Comparison of ENCODE assay signal across 16 cellular contexts in the genomic region with DNA sequence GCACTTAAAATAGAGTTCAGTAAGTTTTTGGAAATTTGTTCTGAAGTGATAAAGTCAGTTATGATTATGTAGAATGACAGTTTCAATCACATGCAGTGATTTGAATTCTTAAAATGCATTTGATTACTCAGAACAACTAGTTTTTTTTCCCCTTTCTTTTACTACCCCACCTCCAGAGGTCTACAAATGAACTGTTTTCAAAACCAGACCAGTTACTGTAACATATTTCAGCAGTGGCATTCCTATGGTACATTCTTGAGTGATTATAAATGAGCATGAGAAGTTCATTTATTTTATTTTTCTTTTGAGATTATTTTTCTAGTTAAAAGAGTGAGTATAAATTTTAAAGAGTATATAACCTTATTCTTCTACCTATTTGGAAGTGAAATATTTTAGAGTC.
A peak's percentile ranks its signal among the peaks of the same experiment; 100 is the strongest.
DNase-seq lines count a peak whose midpoint lies in the region; ATAC-seq, FAIRE-seq and TF ChIP-seq lines count a peak whose summit lies in the region.
"Had no signal": no experiment of that assay in that cellular context is flagged by ENCODE, and none has a peak within 500 bp of the region (broad histone marks: within the 10 kb centered on the region; RNA-seq: fewer than 3 reads in every experiment).

No MANE protein-coding gene starts in this region.

- ATAC-seq in HG03439 (IDR thresholded peaks at IDR 0.05; ENCODE audit: unreplicated experiment) (no peak), GM19023 (IDR thresholded peaks at IDR 0.05; ENCODE audit: unreplicated experiment) (no peak)

- H3K4me1 ChIP-seq in mesenchymal stem cell (ENCODE audit: control insufficient read depth, insufficient read depth, low read depth, low read length), result peaks cover 2% of the 10 kb centered on the region

- no peak overlapping the region for H2AK5ac ChIP-seq in mesenchymal stem cell (ENCODE audit: low read length, severe bottlenecking)

- H3K79me1 ChIP-seq in mesenchymal stem cell (replicated peaks; ENCODE audit: low read length, poor library complexity, severe bottlenecking), result peaks cover 8% of the 10 kb centered on the region

- no peak overlapping the region for H4K8ac ChIP-seq in mesenchymal stem cell (ENCODE audit: low read length)

- H3K4me2 ChIP-seq in mesenchymal stem cell (ENCODE audit: low read length, poor library complexity, severe bottlenecking), result no peak overlapping the region

- FAIRE-seq in GM19239 (lab: Jason Lieb, UNC), result no peak

- no peak overlapping the region for H3K14ac ChIP-seq in mesenchymal stem cell (ENCODE audit: low read length in 2 of 2)

- H3K4me3 ChIP-seq in AG10803 (ENCODE audit: low read length), result no peak overlapping the region
- H3K4me3 ChIP-seq in choroid plexus epithelial cell (ENCODE audit: low read depth, low read length), result no peak overlapping the region
- H3K4me3 ChIP-seq in mesenchymal stem cell (ENCODE audit: insufficient read depth in 1 of 2, low read depth in 1 of 2, low read length in 2 of 2), result no peak overlapping the region

- no peak overlapping the region for H2BK5ac ChIP-seq in mesenchymal stem cell (ENCODE audit: low read depth, low read length, poor library complexity, severe bottlenecking)

- H2BK15ac ChIP-seq in mesenchymal stem cell (ENCODE audit: low read depth, poor library complexity, severe bottlenecking), result no peak overlapping the region

- H3K4ac ChIP-seq in mesenchymal stem cell (ENCODE audit: low read depth in 1 of 2, low read length in 2 of 2), result no peak overlapping the region

- H3K23ac ChIP-seq in mesenchymal stem cell (ENCODE audit: low read length in 2 of 2), result no peak overlapping the region

- peak overlapping the region; percentile 23 for H3K9ac ChIP-seq in mesenchymal stem cell (ENCODE audit: low read length)

- H3K9me3 ChIP-seq in mesenchymal stem cell (ENCODE audit: control insufficient read depth, low read length), result no peaks in the 10 kb centered on the region

- no peak overlapping the region for H3K27ac ChIP-seq in mesenchymal stem cell (ENCODE audit: low read length, poor library complexity, severe bottlenecking)
- H3K27ac ChIP-seq: C4-2B, RWPE1 had no signal

- no peaks in the 10 kb centered on the region for H3K27me3 ChIP-seq in mesenchymal stem cell (ENCODE audit: control insufficient read depth in 1 of 2, insufficient read depth in 1 of 2, low read length in 2 of 2)

- peaks cover 5 to 23% of the 10 kb centered on the region in 2 experiments for H3K36me3 ChIP-seq in mesenchymal stem cell (ENCODE audit: control insufficient read depth in 1 of 2, insufficient read depth in 2 of 2, low read depth in 1 of 2, low read length in 2 of 2)

- H3K18ac ChIP-seq in mesenchymal stem cell (ENCODE audit: low read depth in 1 of 2, low read length in 2 of 2), result no peak overlapping the region

- 0 out of 2 replicates have a peak, but pooled peaks have one; percentile 5 for TF ChIP-seq CTCF in AG10803 (conservative IDR thresholded peaks at IDR 0.05; ENCODE audit: low read length)
- no peak for TF ChIP-seq CTCF in choroid plexus epithelial cell (conservative IDR thresholded peaks at IDR 0.05; ENCODE audit: low read depth, low read length)

- no peak overlapping the region for H2BK12ac ChIP-seq in mesenchymal stem cell (ENCODE audit: low read length in 2 of 2)

- no peak overlapping the region for H4K91ac ChIP-seq in mesenchymal stem cell (ENCODE audit: low read length)

- no peak overlapping the region for H2AFZ ChIP-seq in mesenchymal stem cell (ENCODE audit: low read depth, low read length)

- peak; percentile 48 for DNase-seq in AG10803 (ENCODE audit: low read depth)
- DNase-seq in LHCN-M2 (ENCODE audit: low read depth), result peak; percentile 40
- peak; percentile 68 for DNase-seq in choroid plexus epithelial cell (ENCODE audit: low read depth)
- no peak for DNase-seq in mesenchymal stem cell
- no peak for DNase-seq in NCI-H446 (lab: John Stamatoyannopoulos, UW)
- DNase-seq in GM19239 (ENCODE audit: insufficient read length, low spot score), result no peak
- DNase-seq: DMS 273 treated with DMSO at 0.1 percent for 48 hours, H7, MV-4-11, NCI-H1417 treated with DMSO at 0.1 percent for 48 hours, NCI-H1930, OCI-M1 had no signal

- H2BK120ac ChIP-seq in mesenchymal stem cell (ENCODE audit: low read depth, low read length), result no peak overlapping the region

Comparison
In these comparisons a context has a peak if more than half of its experiments do, and no peak if none do; other contexts are left out.
1. DNase-seq: peak in AG10803 (single experiment), LHCN-M2 (single experiment) and choroid plexus epithelial cell (single experiment); none in mesenchymal stem cell (single experiment), NCI-H446 (0 of 2) and GM19239 (single experiment).